In genomic region chr17:46866747-46867146, GRCh38 we compare ENCODE assay signal across 36 cellular contexts. TPM values are rescaled to one million over a fixed set of nuclear protein-coding genes. Genes with fewer than 3 reads are reported as not detected.
"Had no signal": no experiment of that assay in that cellular context is flagged by ENCODE, and none has a peak within 500 bp of the region (broad histone marks: within the 10 kb centered on the region; RNA-seq: fewer than 3 reads in every experiment).

No MANE protein-coding gene starts in this region.

- H3K4me3 Mint-ChIP-seq: activated B cell treated with CpG ODN at 0.5 μM for 24 hours; activated CD4-positive, alpha-beta memory T cell treated with anti-CD3 and anti-CD28 coated beads, Interleukin-2, amount 10 ng/mL, durations not matched to agents 7 days and 5 days; activated CD4-positive, alpha-beta T cell treated with anti-CD3 and anti-CD28 coated beads, Interleukin-2, amount 10 ng/mL, durations not matched to agents 7 days and 5 days; activated naive CD4-positive, alpha-beta T cell treated with anti-CD3 and anti-CD28 coated beads for 36 hours; activated naive CD8-positive, alpha-beta T cell treated with anti-CD3 and anti-CD28 coated beads for 36 hours; activated T-cell treated with anti-CD3 and anti-CD28 coated beads, Interleukin-2, amount 50 U/mL, for 4 hours; activated T-cell treated with anti-CD3 and anti-CD28 coated beads, Interleukin-2, amount 50 U/mL, for 72 hours; activated T-helper 1 cell treated with anti-CD3 and anti-CD28 coated beads, Interleukin-12 subunit alpha, Interleukin-12 subunit beta, Interleukin-2, Interleukin-4 antibody, amounts not matched to agents 30 ng/mL and 10 ng/mL and 1 ng/mL, durations not matched to agents 14 hours and 24 hours and 36 hours; activated T-helper 17 cell treated with anti-CD3 and anti-CD28 coated beads, Interleukin-2, amount 50 U/mL, for 72 hours; T-helper 1 cell treated with Interleukin-12 subunit alpha and Interleukin-12 subunit beta and Interleukin-4 antibody, amounts not matched to agents 30 μg/mL and 1 μg/mL, for 36 hours; T-helper 2 cell treated with Interferon-gamma antibody and Interleukin-4, amounts not matched to agents 5 μg/mL and 100 μg/mL, for 36 hours had no signal

- H3K36me3 ChIP-seq: adrenal gland, brain microvascular endothelial cell, breast epithelium had no signal

- H3K4me1 Mint-ChIP-seq: activated B cell treated with CpG ODN at 0.5 μM for 24 hours; activated naive CD8-positive, alpha-beta T cell treated with anti-CD3 and anti-CD28 coated beads for 36 hours; activated T-helper 17 cell treated with anti-CD3 and anti-CD28 coated beads, Interleukin-2, amount 50 U/mL, for 72 hours had no signal

- H3K27ac ChIP-seq: adrenal gland, body of pancreas, brain microvascular endothelial cell, breast epithelium, VCaP had no signal

- H3K27ac Mint-ChIP-seq: activated B cell treated with CpG ODN at 0.5 μM for 24 hours; activated CD4-positive, alpha-beta memory T cell treated with anti-CD3 and anti-CD28 coated beads, Interleukin-2, amount 10 ng/mL, durations not matched to agents 7 days and 5 days; activated CD4-positive, alpha-beta T cell treated with anti-CD3 and anti-CD28 coated beads, Interleukin-2, amount 10 ng/mL, durations not matched to agents 7 days and 5 days; activated naive CD4-positive, alpha-beta T cell treated with anti-CD3 and anti-CD28 coated beads for 36 hours; activated naive CD4-positive, alpha-beta T cell treated with anti-CD3 and anti-CD28 coated beads, Interleukin-2, amount 50 U/mL, for 72 hours; activated naive CD8-positive, alpha-beta T cell treated with anti-CD3 and anti-CD28 coated beads for 36 hours; activated T-cell treated with anti-CD3 and anti-CD28 coated beads, Interleukin-2, amount 50 U/mL, for 72 hours; activated T-helper 1 cell treated with anti-CD3 and anti-CD28 coated beads, Interleukin-12 subunit alpha, Interleukin-12 subunit beta, Interleukin-2, Interleukin-4 antibody, amounts not matched to agents 30 ng/mL and 10 ng/mL and 1 ng/mL, durations not matched to agents 14 hours and 24 hours and 36 hours; activated T-helper 17 cell treated with anti-CD3 and anti-CD28 coated beads, Interleukin-2, amount 50 U/mL, for 72 hours; T-helper 1 cell treated with Interleukin-12 subunit alpha and Interleukin-12 subunit beta and Interleukin-4 antibody, amounts not matched to agents 30 μg/mL and 1 μg/mL, for 36 hours; T-helper 2 cell treated with Interferon-gamma antibody and Interleukin-4, amounts not matched to agents 5 μg/mL and 100 μg/mL, for 36 hours had no signal

- FAIRE-seq: astrocyte, TTC549 had no signal

- H3K9me3 Mint-ChIP-seq: activated B cell treated with CpG ODN at 0.5 μM for 24 hours; activated CD4-positive, alpha-beta memory T cell treated with anti-CD3 and anti-CD28 coated beads, Interleukin-2, amount 10 ng/mL, durations not matched to agents 7 days and 5 days; activated CD4-positive, alpha-beta T cell treated with anti-CD3 and anti-CD28 coated beads, Interleukin-2, amount 10 ng/mL, durations not matched to agents 7 days and 5 days; activated naive CD4-positive, alpha-beta T cell treated with anti-CD3 and anti-CD28 coated beads for 36 hours; activated naive CD4-positive, alpha-beta T cell treated with anti-CD3 and anti-CD28 coated beads, Interleukin-2, amount 50 U/mL, for 72 hours; activated naive CD8-positive, alpha-beta T cell treated with anti-CD3 and anti-CD28 coated beads for 36 hours; activated T-cell treated with anti-CD3 and anti-CD28 coated beads, Interleukin-2, amount 50 U/mL, for 4 hours; activated T-cell treated with anti-CD3 and anti-CD28 coated beads, Interleukin-2, amount 50 U/mL, for 72 hours; activated T-helper 1 cell treated with anti-CD3 and anti-CD28 coated beads, Interleukin-12 subunit alpha, Interleukin-12 subunit beta, Interleukin-2, Interleukin-4 antibody, amounts not matched to agents 30 ng/mL and 10 ng/mL and 1 ng/mL, durations not matched to agents 14 hours and 24 hours and 36 hours; activated T-helper 17 cell treated with anti-CD3 and anti-CD28 coated beads, Interleukin-2, amount 50 U/mL, for 72 hours; T-helper 1 cell treated with Interleukin-12 subunit alpha and Interleukin-12 subunit beta and Interleukin-4 antibody, amounts not matched to agents 30 μg/mL and 1 μg/mL, for 36 hours; T-helper 2 cell treated with Interferon-gamma antibody and Interleukin-4, amounts not matched to agents 5 μg/mL and 100 μg/mL, for 36 hours had no signal

- H3K4me1 ChIP-seq: adrenal gland, breast epithelium had no signal

- H3K36me3 Mint-ChIP-seq: activated naive CD4-positive, alpha-beta T cell treated with anti-CD3 and anti-CD28 coated beads, Interleukin-2, amount 50 U/mL, for 72 hours; activated naive CD8-positive, alpha-beta T cell treated with anti-CD3 and anti-CD28 coated beads for 36 hours had no signal

- H3K9me3 ChIP-seq: adrenal gland, body of pancreas, breast epithelium had no signal

- H3K27me3 ChIP-seq: body of pancreas, brain microvascular endothelial cell had no signal

- DNase-seq: activated B cell treated with CpG ODN at 0.5 μM for 24 hours; activated CD4-positive, alpha-beta memory T cell treated with anti-CD3 and anti-CD28 coated beads, Interleukin-2, amount 10 ng/mL, durations not matched to agents 7 days and 5 days; activated CD4-positive, alpha-beta T cell treated with anti-CD3 and anti-CD28 coated beads for 48 hours; activated CD4-positive, alpha-beta T cell treated with anti-CD3 and anti-CD28 coated beads, Interleukin-2, amount 10 ng/mL, durations not matched to agents 7 days and 5 days; activated CD4-positive, alpha-beta T cell treated with anti-CD3 and anti-CD28 coated beads, Interleukin-2, amount 50 U/mL, for 48 hours; activated CD4-positive, CD25-positive, alpha-beta regulatory T cell treated with anti-CD3 and anti-CD28 coated beads, Interleukin-2, amount 50 U/mL, for 72 hours; activated CD8-positive, alpha-beta memory T cell treated with anti-CD3 and anti-CD28 coated beads, Interleukin-2, amount 50 U/mL, for 4 hours; activated effector memory CD4-positive, alpha-beta T cell treated with anti-CD3 and anti-CD28 coated beads, Interleukin-2, amount 50 U/mL, for 16 hours; activated gamma-delta T cell treated with Interleukin-2 at 50 U/mL for 16 hours; activated naive CD4-positive, alpha-beta T cell; activated naive CD4-positive, alpha-beta T cell treated with anti-CD3 and anti-CD28 coated beads for 36 hours; activated naive CD4-positive, alpha-beta T cell treated with anti-CD3 and anti-CD28 coated beads, Interleukin-2, amount 50 U/mL, for 16 hours; activated naive CD8-positive, alpha-beta T cell treated with anti-CD3 and anti-CD28 coated beads for 36 hours; activated T-cell treated with anti-CD3 and anti-CD28 coated beads for 4 hours; activated T-cell treated with anti-CD3 and anti-CD28 coated beads, Interleukin-2, amount 50 U/mL, for 1 hour; activated T-cell treated with anti-CD3 and anti-CD28 coated beads, Interleukin-2, amount 50 U/mL, for 4 hours; activated T-cell treated with anti-CD3 and anti-CD28 coated beads, Interleukin-2, amount 50 U/mL, for 72 hours; adrenal gland; amniotic stem cell; aorta; body of pancreas; brain microvascular endothelial cell; central memory CD4-positive, alpha-beta T cell; T-helper 1 cell; T-helper 2 cell; T-helper 9 cell had no signal

- ATAC-seq: activated naive CD4-positive, alpha-beta T cell treated with anti-CD3 and anti-CD28 coated beads, Interleukin-2, amount 50 U/mL, for 72 hours; activated T-cell treated with anti-CD3 and anti-CD28 coated beads, Interleukin-2, amount 50 U/mL, for 4 hours; activated T-cell treated with anti-CD3 and anti-CD28 coated beads, Interleukin-2, amount 50 U/mL, for 72 hours; activated T-helper 17 cell treated with anti-CD3 and anti-CD28 coated beads, Interleukin-2, amount 50 U/mL, for 72 hours; body of pancreas had no signal

- H3K4me3 ChIP-seq: adrenal gland, body of pancreas, breast epithelium had no signal

RNA-seq across cellular contexts. Expression of gene WNT9B, which starts 15.4 kb away (rescaled TPM):
- total RNA-seq: activated B cell treated with CpG ODN at 0.5 μM for 24 hours; activated CD4-positive, alpha-beta memory T cell treated with anti-CD3 and anti-CD28 coated beads, Interleukin-2, amount 10 ng/mL, durations not matched to agents 7 days and 5 days; activated CD4-positive, alpha-beta T cell treated with anti-CD3 and anti-CD28 coated beads, Interleukin-2, amount 10 ng/mL, durations not matched to agents 7 days and 5 days; activated CD8-positive, alpha-beta memory T cell treated with anti-CD3 and anti-CD28 coated beads for 36 hours; activated naive CD4-positive, alpha-beta T cell treated with anti-CD3 and anti-CD28 coated beads for 36 hours; activated naive CD4-positive, alpha-beta T cell treated with anti-CD3 and anti-CD28 coated beads, Interleukin-2, amount 50 U/mL, for 72 hours; activated naive CD8-positive, alpha-beta T cell treated with anti-CD3 and anti-CD28 coated beads for 36 hours; activated T-cell treated with anti-CD3 and anti-CD28 coated beads, Interleukin-2, amount 50 U/mL, for 4 hours; activated T-cell treated with anti-CD3 and anti-CD28 coated beads, Interleukin-2, amount 50 U/mL, for 72 hours; activated T-helper 1 cell treated with anti-CD3 and anti-CD28 coated beads, Interleukin-12 subunit alpha, Interleukin-12 subunit beta, Interleukin-2, Interleukin-4 antibody, amounts not matched to agents 30 ng/mL and 10 ng/mL and 1 ng/mL, durations not matched to agents 14 hours and 24 hours and 36 hours; activated T-helper 17 cell treated with anti-CD3 and anti-CD28 coated beads, Interleukin-2, amount 50 U/mL, for 72 hours; body of pancreas had no signal

RNA-seq across cellular contexts. Expression of gene WNT3, which starts 48.3 kb away (rescaled TPM):
- total RNA-seq: activated CD4-positive, alpha-beta memory T cell treated with anti-CD3 and anti-CD28 coated beads, Interleukin-2, amount 10 ng/mL, durations not matched to agents 7 days and 5 days; activated CD4-positive, alpha-beta T cell treated with anti-CD3 and anti-CD28 coated beads, Interleukin-2, amount 10 ng/mL, durations not matched to agents 7 days and 5 days; activated naive CD4-positive, alpha-beta T cell treated with anti-CD3 and anti-CD28 coated beads for 36 hours had no signal
